Comparison of ENCODE assay signal across 19 cellular contexts in the genomic region with DNA sequence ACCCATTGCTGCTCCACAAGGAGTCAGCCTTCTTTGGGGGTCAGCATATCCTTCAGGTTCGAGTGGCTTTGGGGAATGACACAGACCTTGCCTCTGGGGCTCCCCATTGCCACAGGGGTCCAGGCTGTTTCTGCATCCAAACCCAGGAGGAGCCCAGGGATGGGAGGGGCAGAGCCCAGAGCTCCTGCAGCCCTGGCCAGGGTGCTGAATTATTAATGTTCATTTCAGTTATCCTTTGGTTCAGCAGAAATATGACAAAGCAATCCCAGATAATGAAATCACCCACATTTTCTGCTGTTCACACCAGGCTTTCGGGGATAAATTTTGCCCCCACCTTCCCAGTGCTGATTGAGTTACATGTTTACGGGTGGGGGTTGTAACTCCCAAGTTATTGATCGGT.
DNase-seq lines count a peak whose midpoint lies in the region; ATAC-seq, FAIRE-seq and TF ChIP-seq lines count a peak whose summit lies in the region.
"Had no signal": no experiment of that assay in that cellular context is flagged by ENCODE, and none has a peak within 500 bp of the region (broad histone marks: within the 10 kb centered on the region; RNA-seq: fewer than 3 reads in every experiment).

No MANE protein-coding gene starts in this region.

- CTCF ChIA-PET in HepG2 (lab: Yijun Ruan, JAX; ENCODE audit: low intra/inter-chr PET ratio, low total read pairs), result no interaction called here
- CTCF ChIA-PET in GM12878 (lab: Yijun Ruan, JAX), result no interaction called here

- no peak overlapping the region for H3K4me3 ChIP-seq in HepG2 (replicated peaks in 1 of 3; ENCODE audit: insufficient read depth in 1 of 3, low read depth in 2 of 3, low read length in 3 of 3)
- no peak overlapping the region for H3K4me3 ChIP-seq in right lobe of liver
- no peak overlapping the region for H3K4me3 ChIP-seq in GM12878
- H3K4me3 ChIP-seq in lower lobe of right lung, result no peak overlapping the region
- H3K4me3 ChIP-seq: BLaER1 treated with 17β-estradiol and CSF1 and Interleukin-3, amounts not matched to agents 10 nM and 100 nM; GM23248 had no signal

- FAIRE-seq in HepG2 (lab: Jason Lieb, UNC) (no peak), GM12878 (lab: Jason Lieb, UNC) (no peak)
- FAIRE-seq: GM12891, GM18507, H54 had no signal

- BruUV-seq in HepG2 (replicated peaks; lab: Mats Ljungman, UMichigan) (no TSS peak), GM12878 (replicated peaks; lab: Mats Ljungman, UMichigan) (no TSS peak)

- TF ChIP-seq EP300 in HepG2 (IDR thresholded peaks at IDR 0.05; ENCODE audit: low read depth in 2 of 2, low read length in 2 of 2) (no peak), HepG2 (CRISPR knock-in tag; IDR thresholded peaks at IDR 0.05; ENCODE audit: borderline replicate concordance) (no peak), Ishikawa (IDR thresholded peaks at IDR 0.05; ENCODE audit: borderline replicate concordance) (no peak), GM12878 (IDR thresholded peaks at IDR 0.05; ENCODE audit: borderline replicate concordance in 1 of 2, control insufficient read depth in 1 of 2, low read depth in 2 of 2, low read length in 2 of 2) (no peak)

- no peak overlapping the region for H3K9ac ChIP-seq in HepG2 (ENCODE audit: insufficient read depth, low read depth, low read length)
- no peak overlapping the region for H3K9ac ChIP-seq in GM12878 (ENCODE audit: control insufficient read depth, insufficient read depth, low read length)
- H3K9ac ChIP-seq: BLaER1 treated with 17β-estradiol and CSF1 and Interleukin-3, amounts not matched to agents 10 nM and 100 nM; GM23248 had no signal

- WGBS in HepG2 (ENCODE audit: low lambda C conversion rate), result 3% methylated on average over 4 of the region's 4 CpGs
- WGBS in right lobe of liver (ENCODE audit: insufficient coverage, low coverage, low lambda C conversion rate, missing lambda C conversion rate), result 0% methylated on average over 2 of the region's 4 CpGs
- 29% methylated on average over 4 of the region's 4 CpGs for WGBS in GM12878 (ENCODE audit: insufficient coverage, insufficient replicate concordance, low lambda C conversion rate, missing lambda C conversion rate)

- intact Hi-C loops in HepG2 (cut with micrococcal nuclease; ENCODE audit: unreplicated experiment), result no loop called here
- intact Hi-C loops in right lobe of liver (cut with DNase I), result no loop called here
- intact Hi-C loops in GM12878 (cut with micrococcal nuclease; ENCODE audit: unreplicated experiment), result no loop called here
- intact Hi-C loops in lower lobe of right lung (cut with DNase I), result no loop called here

- H3K36me3 ChIP-seq in HepG2 (replicated peaks in 1 of 2; ENCODE audit: control insufficient read depth in 1 of 2, insufficient read depth in 2 of 2, low read length in 2 of 2) (no peaks in the 10 kb centered on the region), right lobe of liver (no peaks in the 10 kb centered on the region), GM12878 (ENCODE audit: control insufficient read depth in 2 of 2, insufficient read depth in 2 of 2, low read length in 1 of 2) (no peaks in the 10 kb centered on the region), lower lobe of right lung (no peaks in the 10 kb centered on the region)
- H3K36me3 ChIP-seq: BLaER1 treated with 17β-estradiol and CSF1 and Interleukin-3, amounts not matched to agents 10 nM and 100 nM had no signal

- SMC1A ChIA-PET in GM12878 (lab: Charles Lee; ENCODE audit: uncharacterized antibody, unreplicated experiment), result no interaction called here

- TF ChIP-seq CTCF in HepG2 (CRISPR knock-in tag; IDR thresholded peaks at IDR 0.05) (no peak), right lobe of liver (IDR thresholded peaks at IDR 0.05) (no peak), GM12878 (IDR thresholded peaks at IDR 0.05 in 2 of 3, conservative IDR thresholded peaks at IDR 0.05 in 1 of 3; ENCODE audit: control insufficient read depth in 2 of 3, extremely low read depth in 1 of 3, insufficient read depth in 1 of 3, low read depth in 3 of 3, low read length in 3 of 3) (no peak), lower lobe of right lung (IDR thresholded peaks at IDR 0.05) (no peak)

- TF ChIP-seq RAD21 in HepG2 (CRISPR knock-in tag; IDR thresholded peaks at IDR 0.05) (no peak), Ishikawa (IDR thresholded peaks at IDR 0.05; ENCODE audit: low read depth) (no peak), GM12878 (IDR thresholded peaks at IDR 0.05; ENCODE audit: insufficient read depth, low read depth, low read length) (no peak)

- peaks cover 0 to 4% of the 10 kb centered on the region in 2 experiments; a peak in 1 of 5 replicates for H3K27me3 ChIP-seq in HepG2 (ENCODE audit: control insufficient read depth in 1 of 2, insufficient read depth in 2 of 2, low read length in 2 of 2)
- H3K27me3 ChIP-seq in right lobe of liver, result no peaks in the 10 kb centered on the region
- no peaks in the 10 kb centered on the region; a peak in 1 of 4 replicates for H3K27me3 ChIP-seq in GM12878 (replicated peaks in 1 of 2; ENCODE audit: control insufficient read depth in 2 of 2, insufficient read depth in 2 of 2, low read length in 1 of 2)
- peaks cover 6% of the 10 kb centered on the region for H3K27me3 ChIP-seq in lower lobe of right lung (ENCODE audit: low read depth)
- H3K27me3 ChIP-seq: BLaER1 treated with 17β-estradiol and CSF1 and Interleukin-3, amounts not matched to agents 10 nM and 100 nM had no signal

- POLR2A ChIA-PET in HepG2 (lab: Yijun Ruan, JAX) (no interaction called here), GM12878 (lab: Charles Lee) (no interaction called here)

- H3K27ac ChIP-seq in HepG2 (ENCODE audit: extremely low read length, insufficient read depth, low read length) (no peak overlapping the region), right lobe of liver (no peak overlapping the region), GM12878 (ENCODE audit: control insufficient read depth, insufficient read depth) (no peak overlapping the region), lower lobe of right lung (no peak overlapping the region)
- H3K27ac ChIP-seq: BLaER1 treated with 17β-estradiol and CSF1 and Interleukin-3, amounts not matched to agents 10 nM and 100 nM; GM23248 had no signal

- RAD21 ChIA-PET in GM12878 (lab: Charles Lee; ENCODE audit: unreplicated experiment), result no interaction called here

- DNase-seq in HepG2 (ENCODE audit: low spot score), result no peak
- DNase-seq in right lobe of liver, result no peak
- DNase-seq in GM12878 (ENCODE audit: low read depth, low spot score), result no peak
- DNase-seq in retina, result peak; percentile 60
- DNase-seq in lower lobe of right lung, result no peak
- no peak for DNase-seq in NCI-H2227 (lab: John Stamatoyannopoulos, UW; ENCODE audit: unreplicated experiment)
- no peak for DNase-seq in NCI-H2107 treated with DMSO at 0.1 percent for 48 hours (lab: John Stamatoyannopoulos, UW; ENCODE audit: unreplicated experiment)
- DNase-seq: 8988T; Calu3; CD8-positive, alpha-beta T cell; DMS79 treated with DMSO at 0.1 percent for 48 hours; EL; GM23248; HCEC 1CT had no signal

- H2AFZ ChIP-seq in HepG2 (ENCODE audit: low read length) (no peak overlapping the region), GM12878 (ENCODE audit: control insufficient read depth, low read depth, low read length) (no peak overlapping the region)
- H2AFZ ChIP-seq: GM23248 had no signal

- H4K20me1 ChIP-seq in HepG2 (ENCODE audit: insufficient read depth, low read length), result no peaks in the 10 kb centered on the region
- H4K20me1 ChIP-seq in GM12878 (ENCODE audit: control insufficient read depth, insufficient read depth), result no peaks in the 10 kb centered on the region
- H4K20me1 ChIP-seq: BLaER1 treated with 17β-estradiol and CSF1 and Interleukin-3, amounts not matched to agents 10 nM and 100 nM had no signal

- no peaks in the 10 kb centered on the region for H3K9me3 ChIP-seq in HepG2 (ENCODE audit: low read length)
- no peaks in the 10 kb centered on the region for H3K9me3 ChIP-seq in right lobe of liver
- no peaks in the 10 kb centered on the region for H3K9me3 ChIP-seq in GM12878 (replicated peaks; ENCODE audit: control insufficient read depth, insufficient read depth, low read length)
- no peaks in the 10 kb centered on the region for H3K9me3 ChIP-seq in lower lobe of right lung
- H3K9me3 ChIP-seq: BLaER1 treated with 17β-estradiol and CSF1 and Interleukin-3, amounts not matched to agents 10 nM and 100 nM had no signal

- no peak for ATAC-seq in HepG2
- ATAC-seq in right lobe of liver, result no peak
- no peak for ATAC-seq in GM12878
- no peak for ATAC-seq in lower lobe of right lung
- ATAC-seq: CD8-positive, alpha-beta T cell had no signal

- in situ Hi-C loops in HepG2 (cut with HindIII; ENCODE audit: extremely low pct_ligation_motif_present, low pct_unique_long_range_greater_than_20kb) (no loop called here), GM12878 (cut with MboI) (no loop called here)

- no peak for TF ChIP-seq POLR2A in HepG2 (IDR thresholded peaks at IDR 0.05; ENCODE audit: insufficient read depth in 1 of 2, low read depth in 2 of 2, low read length in 2 of 2)
- no peak for TF ChIP-seq POLR2A in right lobe of liver (IDR thresholded peaks at IDR 0.05)
- TF ChIP-seq POLR2A in GM12878 (IDR thresholded peaks at IDR 0.05; ENCODE audit: low read depth, low read length), result no peak

- H3K79me2 ChIP-seq in HepG2 (ENCODE audit: insufficient read depth, low read length), result no peaks in the 10 kb centered on the region
- H3K79me2 ChIP-seq in GM12878 (ENCODE audit: control insufficient read depth, insufficient read depth, low read length), result no peaks in the 10 kb centered on the region

- H3K4me1 ChIP-seq in HepG2 (ENCODE audit: insufficient read depth, low read length) (no peaks in the 10 kb centered on the region), right lobe of liver (no peaks in the 10 kb centered on the region), GM12878 (ENCODE audit: control insufficient read depth, insufficient read depth, low read length) (no peaks in the 10 kb centered on the region), lower lobe of right lung (no peaks in the 10 kb centered on the region)

- H3K4me2 ChIP-seq in HepG2 (ENCODE audit: low read depth, low read length) (no peak overlapping the region), GM12878 (ENCODE audit: control insufficient read depth, insufficient read depth) (no peak overlapping the region)
- H3K4me2 ChIP-seq: BLaER1 treated with 17β-estradiol and CSF1 and Interleukin-3, amounts not matched to agents 10 nM and 100 nM had no signal

TF ChIP-seq in HepG2, 621 proteins besides CTCF, POLR2A, EP300 and RAD21 (continues in another document):
- TF ChIP-seq JUND (CRISPR knock-in tag; IDR thresholded peaks at IDR 0.05), result no peak

TF ChIP-seq in Ishikawa, 13 proteins besides CTCF, POLR2A, EP300 and RAD21 (continues in another document):
- no peak for TF ChIP-seq TAF1 (IDR thresholded peaks at IDR 0.05; ENCODE audit: low read depth)
